Comparison of ENCODE assay signal across 8 cellular contexts in genomic region chr13:61414686-61415664, GRCh38. TPM values are rescaled to one million over a fixed set of nuclear protein-coding genes. Genes with fewer than 3 reads are reported as not detected.
DNase-seq lines count a peak whose midpoint lies in the region; ATAC-seq lines count a peak whose summit lies in the region.

No MANE protein-coding gene starts in this region.

- no peak overlapping the region for H2BK120ac ChIP-seq in mesendoderm (ENCODE audit: low read depth, low read length)

- H3K23ac ChIP-seq in mesendoderm (ENCODE audit: low read length), result no peak overlapping the region

- H3K36me3 ChIP-seq in ectodermal cell (ENCODE audit: control insufficient read depth, insufficient read depth, low read length) (no peaks in the 10 kb centered on the region), mesendoderm (ENCODE audit: control insufficient read depth, insufficient read depth, low read length) (no peaks in the 10 kb centered on the region)

- intact Hi-C loops in activated CD4-positive, alpha-beta memory T cell treated with anti-CD3 and anti-CD28 coated beads for 36 hours (cut with micrococcal nuclease), result no loop called here

- H3K9me3 ChIP-seq in ectodermal cell (ENCODE audit: control insufficient read depth, low read length), result no peaks in the 10 kb centered on the region

- peaks cover 0 to 11% of the 10 kb centered on the region in 2 donors for H3K27me3 Mint-ChIP-seq in natural killer cell treated with Interleukin-12 subunit alpha and Interleukin-12 subunit beta and Interleukin-15 and Interleukin-18, amount 100 ng/mL, for 72 hours
- peaks cover 19% of the 10 kb centered on the region for H3K27me3 Mint-ChIP-seq in activated CD4-positive, alpha-beta memory T cell treated with anti-CD3 and anti-CD28 coated beads for 36 hours

- H2BK15ac ChIP-seq in mesendoderm (replicated peaks; ENCODE audit: low read depth), result no peak overlapping the region

- H3K4me1 ChIP-seq in ectodermal cell (ENCODE audit: control insufficient read depth, insufficient read depth, low read length) (no peaks in the 10 kb centered on the region), mesendoderm (ENCODE audit: control insufficient read depth, low read depth, low read length) (no peaks in the 10 kb centered on the region)

- H3K79me2 ChIP-seq in mesendoderm (ENCODE audit: control insufficient read depth, insufficient read depth, low read length), result no peaks in the 10 kb centered on the region

- H3K56ac ChIP-seq in mesendoderm (ENCODE audit: low read length), result peak overlapping the region; percentile 70

- H3K4ac ChIP-seq in mesendoderm (ENCODE audit: low read depth, low read length), result no peak overlapping the region

- no peaks in the 10 kb centered on the region for H3K79me1 ChIP-seq in mesendoderm (ENCODE audit: low read length)

- CTCF ChIA-PET in activated CD4-positive, alpha-beta memory T cell treated with anti-CD3 and anti-CD28 coated beads for 36 hours (lab: Charles Lee), result no interaction called here

- no peaks in the 10 kb centered on the region for H3K4me1 Mint-ChIP-seq in natural killer cell treated with Interleukin-12 subunit alpha and Interleukin-12 subunit beta and Interleukin-15 and Interleukin-18, amount 100 ng/mL, for 72 hours (ENCODE audit: low read depth in 2 of 2)
- no peaks in the 10 kb centered on the region for H3K4me1 Mint-ChIP-seq in activated CD4-positive, alpha-beta memory T cell treated with anti-CD3 and anti-CD28 coated beads for 36 hours (ENCODE audit: low read depth)

- peak; percentile 81 for DNase-seq in DMS153 (lab: John Stamatoyannopoulos, UW)
- peak; percentile 73 for DNase-seq in NCI-H524 treated with DMSO at 0.1 percent for 48 hours (lab: John Stamatoyannopoulos, UW)
- DNase-seq in mesendoderm, result peak; percentile 96
- no peak for DNase-seq in natural killer cell treated with Interleukin-12 subunit alpha and Interleukin-12 subunit beta and Interleukin-15 and Interleukin-18, amount 100 ng/mL, for 72 hours (ENCODE audit: low spot score)
- DNase-seq in HK-2 (ENCODE audit: unreplicated experiment), result no peak
- DNase-seq in activated CD4-positive, alpha-beta memory T cell treated with anti-CD3 and anti-CD28 coated beads for 36 hours, result no peak

- no peak overlapping the region for H4K8ac ChIP-seq in mesendoderm (ENCODE audit: low read depth, low read length)

- peak overlapping the region; percentile 52 for H3K18ac ChIP-seq in mesendoderm (ENCODE audit: low read length)

- 1% methylated on average over 41 to 44 of the region's 44 CpGs for WGBS in ectodermal cell, 2 experiments
- WGBS in mesendoderm (ENCODE audit: extremely low coverage, insufficient coverage, low lambda C conversion rate), result no CpG with 5 or more reads among the region's 44 CpGs

- peak overlapping the region; percentile 49 for H3K4me3 ChIP-seq in ectodermal cell (ENCODE audit: insufficient read depth, low read depth, low read length)
- H3K4me3 ChIP-seq in mesendoderm (ENCODE audit: low read length), result peak overlapping the region; percentile 59

- no peak overlapping the region for H4K5ac ChIP-seq in mesendoderm (ENCODE audit: low read length)

- H3K27ac ChIP-seq in ectodermal cell (ENCODE audit: insufficient read depth, low read depth, low read length, poor library complexity, severe bottlenecking) (no peak overlapping the region), mesendoderm (ENCODE audit: low read depth, low read length) (no peak overlapping the region)

- no peaks in the 10 kb centered on the region for H3K9me3 Mint-ChIP-seq in natural killer cell treated with Interleukin-12 subunit alpha and Interleukin-12 subunit beta and Interleukin-15 and Interleukin-18, amount 100 ng/mL, for 72 hours
- no peaks in the 10 kb centered on the region for H3K9me3 Mint-ChIP-seq in activated CD4-positive, alpha-beta memory T cell treated with anti-CD3 and anti-CD28 coated beads for 36 hours

- peak overlapping the region; percentile 61 for H3K9ac ChIP-seq in mesendoderm (ENCODE audit: low read length)

- no peak for ATAC-seq in natural killer cell treated with Interleukin-12 subunit alpha and Interleukin-12 subunit beta and Interleukin-15 and Interleukin-18, amount 100 ng/mL, for 72 hours
- no peak for ATAC-seq in GM21423 (IDR thresholded peaks at IDR 0.05; ENCODE audit: unreplicated experiment)

- no peak overlapping the region for H2BK5ac ChIP-seq in mesendoderm (ENCODE audit: low read length)

- peaks cover 51% of the 10 kb centered on the region for H3K27me3 ChIP-seq in ectodermal cell (ENCODE audit: control insufficient read depth, insufficient read depth, low read length, poor library complexity, severe bottlenecking)
- H3K27me3 ChIP-seq in mesendoderm (ENCODE audit: insufficient read depth, low read length, poor library complexity), result peaks cover 2% of the 10 kb centered on the region

- H3K27ac Mint-ChIP-seq in natural killer cell treated with Interleukin-12 subunit alpha and Interleukin-12 subunit beta and Interleukin-15 and Interleukin-18, amount 100 ng/mL, for 72 hours, result no peak overlapping the region
- no peak overlapping the region for H3K27ac Mint-ChIP-seq in activated CD4-positive, alpha-beta memory T cell treated with anti-CD3 and anti-CD28 coated beads for 36 hours

- no peak overlapping the region for H2AK5ac ChIP-seq in mesendoderm (ENCODE audit: low read length)

- no peak overlapping the region for H3K4me3 Mint-ChIP-seq in natural killer cell treated with Interleukin-12 subunit alpha and Interleukin-12 subunit beta and Interleukin-15 and Interleukin-18, amount 100 ng/mL, for 72 hours
- H3K4me3 Mint-ChIP-seq in activated CD4-positive, alpha-beta memory T cell treated with anti-CD3 and anti-CD28 coated beads for 36 hours, result no peak overlapping the region

- H3K36me3 Mint-ChIP-seq in natural killer cell treated with Interleukin-12 subunit alpha and Interleukin-12 subunit beta and Interleukin-15 and Interleukin-18, amount 100 ng/mL, for 72 hours, result no peaks in the 10 kb centered on the region
- H3K36me3 Mint-ChIP-seq in activated CD4-positive, alpha-beta memory T cell treated with anti-CD3 and anti-CD28 coated beads for 36 hours, result no peaks in the 10 kb centered on the region

- peak overlapping the region; percentile 81 for H3K4me2 ChIP-seq in mesendoderm (ENCODE audit: low read length)

- POLR2A ChIA-PET in activated CD4-positive, alpha-beta memory T cell treated with anti-CD3 and anti-CD28 coated beads for 36 hours (lab: Charles Lee), result no interaction called here

RNA-seq across cellular contexts. Expression of gene PCDH20, which starts 0.7 kb away (rescaled TPM):
- 0.31 TPM for polyA plus RNA-seq in ectodermal cell (2013, experiment 1 of 4)
- 0.36 TPM for polyA plus RNA-seq in ectodermal cell (2013, experiment 2 of 4)
- polyA plus RNA-seq in ectodermal cell (2013, experiment 3 of 4), result 0.53 TPM
- 0.24 TPM for polyA plus RNA-seq in ectodermal cell (2013, experiment 4 of 4)
- 5.1 TPM for polyA plus RNA-seq in mesendoderm (2013, experiment 1 of 2)
- polyA plus RNA-seq in mesendoderm (2013, experiment 2 of 2), result 5.2 TPM
- not detected for total RNA-seq in natural killer cell treated with Interleukin-12 subunit alpha and Interleukin-12 subunit beta and Interleukin-15 and Interleukin-18, amount 100 ng/mL, for 72 hours
- total RNA-seq in activated CD4-positive, alpha-beta memory T cell treated with anti-CD3 and anti-CD28 coated beads for 36 hours, result not detected

Comparison
In these comparisons a context has a peak if more than half of its experiments do, and no peak if none do; other contexts are left out.
1. DNase-seq: peak in DMS153 (single experiment), NCI-H524 treated with DMSO at 0.1 percent for 48 hours (single experiment) and mesendoderm (single experiment); none in natural killer cell treated with Interleukin-12 subunit alpha and Interleukin-12 subunit beta and Interleukin-15 and Interleukin-18, amount 100 ng/mL, for 72 hours (single experiment), HK-2 (single experiment) and activated CD4-positive, alpha-beta memory T cell treated with anti-CD3 and anti-CD28 coated beads for 36 hours (single experiment).